ENCODE assay signal across 8 cellular contexts in the genomic region with DNA sequence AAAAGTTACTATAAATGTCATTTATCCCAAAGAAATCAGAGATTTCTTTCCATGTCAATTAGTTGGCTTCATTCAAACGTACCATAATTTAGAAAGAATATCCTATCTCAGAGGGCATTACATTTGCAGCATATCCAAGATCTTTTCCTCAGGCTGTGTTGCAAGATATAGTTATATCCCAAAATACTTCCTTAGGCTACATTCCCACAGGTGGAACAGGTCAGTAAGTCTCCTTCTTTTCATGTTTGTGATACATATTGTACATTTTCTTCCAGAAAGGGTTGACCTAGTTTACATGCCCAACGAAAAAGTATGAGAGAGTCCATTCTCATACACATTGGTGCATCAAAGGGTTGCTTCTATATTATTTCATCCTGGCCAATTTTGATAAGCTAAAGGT.
"Had no signal": no experiment of that assay in that cellular context is flagged by ENCODE, and none has a peak within 500 bp of the region (broad histone marks: within the 10 kb centered on the region; RNA-seq: fewer than 3 reads in every experiment).

No MANE protein-coding gene starts in this region.

- DNase-seq: GDM1, GF-D8 had no signal

- ATAC-seq: GM12878 had no signal

- FAIRE-seq: G401.6, GM12878, GM12891, GM12892, GM18507, GM19239 had no signal

- H3K4me3 ChIP-seq: GM12878 had no signal
